1 cellular context compared by ENCODE assay signal in the genomic region with DNA sequence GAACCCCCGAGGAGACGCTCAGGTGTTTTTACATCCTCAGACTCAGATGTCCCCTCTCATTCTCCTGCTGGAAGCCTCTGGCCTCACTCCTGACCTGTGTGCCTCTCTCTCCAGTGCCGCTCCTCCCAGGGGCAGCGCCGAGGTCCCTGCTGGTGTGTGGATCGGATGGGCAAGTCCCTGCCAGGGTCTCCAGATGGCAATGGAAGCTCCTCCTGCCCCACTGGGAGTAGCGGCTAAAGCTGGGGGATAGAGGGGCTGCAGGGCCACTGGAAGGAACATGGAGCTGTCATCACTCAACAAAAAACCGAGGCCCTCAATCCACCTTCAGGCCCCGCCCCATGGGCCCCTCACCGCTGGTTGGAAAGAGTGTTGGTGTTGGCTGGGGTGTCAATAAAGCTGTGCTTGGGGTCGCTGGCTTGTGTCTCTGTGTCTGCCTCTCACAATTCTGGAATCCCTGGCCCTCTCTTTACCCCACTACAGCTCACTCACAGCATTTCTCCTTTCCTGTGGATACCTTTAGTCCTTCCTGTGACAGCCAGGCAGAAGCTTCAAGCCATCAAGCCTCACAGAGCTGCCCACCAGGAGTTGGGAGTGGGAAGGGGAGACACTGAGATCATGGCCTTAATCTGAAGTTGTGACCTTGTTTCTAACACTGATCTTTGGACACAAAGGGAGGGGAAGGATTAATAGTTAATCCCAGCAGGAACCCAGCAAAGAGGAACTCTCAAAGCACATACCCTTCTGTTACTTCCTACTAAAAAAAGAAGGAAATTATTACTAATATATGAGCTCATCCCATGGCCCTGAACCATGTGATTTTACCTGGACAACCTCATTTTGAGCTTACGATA.
TF ChIP-seq lines count a peak whose summit lies in the region.

No MANE protein-coding gene starts in this region.

TF ChIP-seq in WTC11, 78 proteins besides CTCF, POLR2A, EP300 and RAD21 (continued from another document):
- TF ChIP-seq, protein P1, sequence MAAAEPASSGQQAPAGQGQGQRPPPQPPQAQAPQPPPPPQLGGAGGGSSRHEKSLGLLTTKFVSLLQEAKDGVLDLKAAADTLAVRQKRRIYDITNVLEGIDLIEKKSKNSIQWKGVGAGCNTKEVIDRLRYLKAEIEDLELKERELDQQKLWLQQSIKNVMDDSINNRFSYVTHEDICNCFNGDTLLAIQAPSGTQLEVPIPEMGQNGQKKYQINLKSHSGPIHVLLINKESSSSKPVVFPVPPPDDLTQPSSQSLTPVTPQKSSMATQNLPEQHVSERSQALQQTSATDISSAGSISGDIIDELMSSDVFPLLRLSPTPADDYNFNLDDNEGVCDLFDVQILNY (CRISPR knock-in tag; IDR thresholded peaks at IDR 0.05) = no peak
- TF ChIP-seq PRRX2 (CRISPR knock-in tag; IDR thresholded peaks at IDR 0.05) = no peak
- no peak for TF ChIP-seq GABPB1 (CRISPR knock-in tag; IDR thresholded peaks at IDR 0.05)
- TF ChIP-seq, protein P2, sequence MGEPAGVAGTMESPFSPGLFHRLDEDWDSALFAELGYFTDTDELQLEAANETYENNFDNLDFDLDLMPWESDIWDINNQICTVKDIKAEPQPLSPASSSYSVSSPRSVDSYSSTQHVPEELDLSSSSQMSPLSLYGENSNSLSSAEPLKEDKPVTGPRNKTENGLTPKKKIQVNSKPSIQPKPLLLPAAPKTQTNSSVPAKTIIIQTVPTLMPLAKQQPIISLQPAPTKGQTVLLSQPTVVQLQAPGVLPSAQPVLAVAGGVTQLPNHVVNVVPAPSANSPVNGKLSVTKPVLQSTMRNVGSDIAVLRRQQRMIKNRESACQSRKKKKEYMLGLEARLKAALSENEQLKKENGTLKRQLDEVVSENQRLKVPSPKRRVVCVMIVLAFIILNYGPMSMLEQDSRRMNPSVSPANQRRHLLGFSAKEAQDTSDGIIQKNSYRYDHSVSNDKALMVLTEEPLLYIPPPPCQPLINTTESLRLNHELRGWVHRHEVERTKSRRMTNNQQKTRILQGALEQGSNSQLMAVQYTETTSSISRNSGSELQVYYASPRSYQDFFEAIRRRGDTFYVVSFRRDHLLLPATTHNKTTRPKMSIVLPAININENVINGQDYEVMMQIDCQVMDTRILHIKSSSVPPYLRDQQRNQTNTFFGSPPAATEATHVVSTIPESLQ (CRISPR knock-in tag; IDR thresholded peaks at IDR 0.05) = no peak
